ENCODE assay signal across 10 cellular contexts in genomic region chr5:141511771-141512325, GRCh38. TPM values are rescaled to one million over a fixed set of nuclear protein-coding genes. Genes with fewer than 3 reads are reported as not detected.
DNase-seq lines count a peak whose midpoint lies in the region; ATAC-seq and TF ChIP-seq lines count a peak whose summit lies in the region.
"Had no signal": no experiment of that assay in that cellular context is flagged by ENCODE, and none has a peak within 500 bp of the region (broad histone marks: within the 10 kb centered on the region; RNA-seq: fewer than 3 reads in every experiment).

No MANE protein-coding gene starts in this region.

- 50 to 69% methylated on average over 3 to 4 of the region's 4 CpGs for WGBS in tibial nerve, 2 donors

- peaks cover 0 to 84% (median 54%) of the 10 kb centered on the region in 4 donors for H3K4me1 ChIP-seq in tibial nerve
- peaks cover 22% of the 10 kb centered on the region for H3K4me1 ChIP-seq in effector memory CD4-positive, alpha-beta T cell (ENCODE audit: control insufficient read depth, insufficient read depth, low read length, poor library complexity, severe bottlenecking)
- H3K4me1 ChIP-seq: A549 had no signal

- no peak for ATAC-seq in activated T-cell treated with anti-CD3 and anti-CD28 coated beads, Interleukin-2, amount 50 U/mL, for 4 hours
- ATAC-seq in naive thymus-derived CD8-positive, alpha-beta T cell, result no peak
- ATAC-seq in GM18505 (IDR thresholded peaks at IDR 0.05; ENCODE audit: unreplicated experiment), result no peak

- POLR2A ChIA-PET in naive thymus-derived CD8-positive, alpha-beta T cell (lab: Charles Lee), result interaction anchor here (0.8 to 2.1 kb wide), 2 partner anchors 183 to 191 kb away, joined by 3 to 13 read pairs; partner anchors contain the start of gene TAF7

- H3K36me3 ChIP-seq in tibial nerve, result peaks cover 0 to 31% (median 0%) of the 10 kb centered on the region in 3 donors
- peaks cover 19% of the 10 kb centered on the region for H3K36me3 ChIP-seq in effector memory CD4-positive, alpha-beta T cell (ENCODE audit: control insufficient read depth, insufficient read depth, low read length)

- no peaks in the 10 kb centered on the region for H3K27me3 Mint-ChIP-seq in activated T-cell treated with anti-CD3 and anti-CD28 coated beads, Interleukin-2, amount 50 U/mL, for 4 hours (ENCODE audit: low read depth)
- no peaks in the 10 kb centered on the region for H3K27me3 Mint-ChIP-seq in naive thymus-derived CD8-positive, alpha-beta T cell

- H3K4me3 Mint-ChIP-seq in activated T-cell treated with anti-CD3 and anti-CD28 coated beads, Interleukin-2, amount 50 U/mL, for 4 hours, result peak overlapping the region; percentile 35
- peak overlapping the region in 7 of 10 donors; percentile 29 to 91 (median 88) for H3K4me3 Mint-ChIP-seq in naive thymus-derived CD8-positive, alpha-beta T cell

- TF ChIP-seq POLR2A in tibial nerve (IDR thresholded peaks at IDR 0.05) (no peak), GM18505 (IDR thresholded peaks at IDR 0.05; ENCODE audit: borderline replicate concordance, extremely low read depth, insufficient read depth, insufficient read length) (no peak)

- no peak for TF ChIP-seq CTCF in tibial nerve (IDR thresholded peaks at IDR 0.05)

- no peaks in the 10 kb centered on the region for H3K9me3 ChIP-seq in tibial nerve
- H3K9me3 ChIP-seq in effector memory CD4-positive, alpha-beta T cell (ENCODE audit: control insufficient read depth, low read length), result no peaks in the 10 kb centered on the region
- H3K9me3 ChIP-seq: A549 had no signal

- peak overlapping the region in 2 of 10 donors; percentile 34 to 83 for H3K27ac Mint-ChIP-seq in naive thymus-derived CD8-positive, alpha-beta T cell

- H3K36me3 Mint-ChIP-seq in activated T-cell treated with anti-CD3 and anti-CD28 coated beads, Interleukin-2, amount 50 U/mL, for 4 hours (ENCODE audit: insufficient read depth), result peaks cover 18% of the 10 kb centered on the region
- H3K36me3 Mint-ChIP-seq in naive thymus-derived CD8-positive, alpha-beta T cell, result peaks cover 0 to 5% (median 4%) of the 10 kb centered on the region in 3 donors

- peak overlapping the region; percentile 91 for H3K27ac ChIP-seq in caudate nucleus (ENCODE audit: low read depth, low read length)
- H3K27ac ChIP-seq in tibial nerve, result peak overlapping the region in 3 of 4 donors; percentile 64 to 81 (median 79)
- no peak overlapping the region for H3K27ac ChIP-seq in effector memory CD4-positive, alpha-beta T cell (ENCODE audit: insufficient read depth, low read length, poor library complexity, severe bottlenecking)
- H3K27ac ChIP-seq: A549 had no signal

- no peaks in the 10 kb centered on the region for H3K9me3 Mint-ChIP-seq in activated T-cell treated with anti-CD3 and anti-CD28 coated beads, Interleukin-2, amount 50 U/mL, for 4 hours
- H3K9me3 Mint-ChIP-seq in naive thymus-derived CD8-positive, alpha-beta T cell, result no peaks in the 10 kb centered on the region

- no peak for TF ChIP-seq EP300 in tibial nerve (IDR thresholded peaks at IDR 0.05)

- no peaks in the 10 kb centered on the region for H3K27me3 ChIP-seq in tibial nerve
- no peaks in the 10 kb centered on the region for H3K27me3 ChIP-seq in effector memory CD4-positive, alpha-beta T cell (replicated peaks; ENCODE audit: control insufficient read depth, insufficient read depth, low read length, poor library complexity, severe bottlenecking)
- H3K27me3 ChIP-seq: brain microvascular endothelial cell had no signal

- peaks cover 41% of the 10 kb centered on the region for H3K4me1 Mint-ChIP-seq in activated T-cell treated with anti-CD3 and anti-CD28 coated beads, Interleukin-2, amount 50 U/mL, for 4 hours (ENCODE audit: low read depth)
- peaks cover 22 to 61% (median 46%) of the 10 kb centered on the region in 4 donors for H3K4me1 Mint-ChIP-seq in naive thymus-derived CD8-positive, alpha-beta T cell

- H3K4me3 ChIP-seq in tibial nerve, result no peak overlapping the region
- no peak overlapping the region for H3K4me3 ChIP-seq in effector memory CD4-positive, alpha-beta T cell (ENCODE audit: insufficient read depth, low read depth, low read length, poor library complexity, severe bottlenecking)
- H3K4me3 ChIP-seq: A549 had no signal

- DNase-seq in activated T-cell treated with anti-CD3 and anti-CD28 coated beads, Interleukin-2, amount 50 U/mL, for 4 hours, result no peak
- no peak for DNase-seq in activated T-cell treated with anti-CD3 and anti-CD28 coated beads, Interleukin-2, amount 50 U/mL, for 48 hours
- no peak for DNase-seq in caudate nucleus (lab: John Stamatoyannopoulos, UW)
- peak in 2 of 10 donors; percentile 12 to 14 for DNase-seq in naive thymus-derived CD8-positive, alpha-beta T cell
- no peak for DNase-seq in tibial nerve (ENCODE audit: low spot score in 2 of 2)
- no peak for DNase-seq in NCI-H2107 treated with DMSO at 0.1 percent for 48 hours (lab: John Stamatoyannopoulos, UW; ENCODE audit: unreplicated experiment)
- no peak for DNase-seq in effector memory CD4-positive, alpha-beta T cell

RNA-seq across cellular contexts. Expression of gene PCDHGC5, which starts 23.0 kb away (rescaled TPM):
- not detected for total RNA-seq in activated T-cell treated with anti-CD3 and anti-CD28 coated beads, Interleukin-2, amount 50 U/mL, for 4 hours
- total RNA-seq in naive thymus-derived CD8-positive, alpha-beta T cell, result not detected
- not detected for polyA plus RNA-seq in naive thymus-derived CD8-positive, alpha-beta T cell
- total RNA-seq in tibial nerve, result 1 to 10 TPM; 3.1 to 5.9 (median 3.8) TPM
- polyA plus RNA-seq: A549 had no signal

RNA-seq across cellular contexts. Expression of gene PCDHGC4, which starts 27.0 kb away (rescaled TPM):
- not detected for total RNA-seq in activated T-cell treated with anti-CD3 and anti-CD28 coated beads, Interleukin-2, amount 50 U/mL, for 4 hours
- total RNA-seq in naive thymus-derived CD8-positive, alpha-beta T cell, result not detected
- polyA plus RNA-seq in naive thymus-derived CD8-positive, alpha-beta T cell, result not detected
- total RNA-seq in tibial nerve, result 10 to 100 TPM in 1 of 4 donors, 1 to 10 TPM in 3; 3.3 to 11.7 (median 5.1) TPM

RNA-seq across cellular contexts. Expression of gene PCDHGC3, which starts 36.1 kb away (rescaled TPM):
- under 1 TPM; 0.22 to 0.55 (median 0.48) TPM for total RNA-seq in activated T-cell treated with anti-CD3 and anti-CD28 coated beads, Interleukin-2, amount 50 U/mL, for 4 hours
- total RNA-seq in naive thymus-derived CD8-positive, alpha-beta T cell, result not detected
- polyA plus RNA-seq in naive thymus-derived CD8-positive, alpha-beta T cell, result under 1 TPM in 2 of 3 donors, not detected in 1; 0.18 to 0.25 TPM
- total RNA-seq in tibial nerve, result 10 to 100 TPM; 40.4 to 77.7 (median 56.3) TPM

Comparison
In these comparisons a context has a peak if more than half of its experiments do, and no peak if none do; other contexts are left out.
1. RNA of gene PCDHGC3, which starts 36.1 kb away (total RNA-seq): 40.4 to 77.7 TPM in tibial nerve; 0.22 to 0.55 TPM in activated T-cell treated with anti-CD3 and anti-CD28 coated beads, Interleukin-2, amount 50 U/mL, for 4 hours and not detected in naive thymus-derived CD8-positive, alpha-beta T cell; every median in the first group is over 10 times any median in the second.